8 cellular contexts compared by ENCODE assay signal in genomic region chr10:102064868-102065560, GRCh38. TPM values are rescaled to one million over a fixed set of nuclear protein-coding genes. Genes with fewer than 3 reads are reported as not detected.
DNase-seq lines count a peak whose midpoint lies in the region; ATAC-seq and TF ChIP-seq lines count a peak whose summit lies in the region.

HPS6 (plus strand) TSS chr10:102065349; CDS start chr10:102065475, 126 bp downstream.

- peaks cover 7% of the 10 kb centered on the region; the same call in 1 of the 2 replicates for H3K79me2 ChIP-seq in OCI-LY7 (ENCODE audit: insufficient read depth, low read depth, low read length)

- intact Hi-C loops in OCI-LY7 (cut with micrococcal nuclease; ENCODE audit: unreplicated experiment) = loop anchor here (1.0 to 2.0 kb wide), 2 partner anchors 9 to 50 kb away; partner anchors contain the start of gene ARMH3

- peaks cover 17% of the 10 kb centered on the region for H3K4me1 ChIP-seq in OCI-LY7 (ENCODE audit: insufficient read depth, low read length, poor library complexity, severe bottlenecking)

- CTCF ChIA-PET in OCI-LY7 (lab: Charles Lee; ENCODE audit: unreplicated experiment) = no interaction called here

- H3K4me3 ChIP-seq in OCI-LY7 (ENCODE audit: low read depth, low read length, poor library complexity, severe bottlenecking) = peak within 1 kb of the TSS; percentile 100
- peak within 1 kb of the TSS; percentile 79 for H3K4me3 ChIP-seq in epithelial cell of esophagus (ENCODE audit: low read length)

- peaks cover 20% of the 10 kb centered on the region; the same call in 1 of the 2 replicates for H3K36me3 ChIP-seq in OCI-LY7 (ENCODE audit: insufficient read depth, low read length)

- no peaks in the 10 kb centered on the region; the same call in 1 of the 2 replicates for H4K20me1 ChIP-seq in OCI-LY7 (ENCODE audit: insufficient read depth, low read length)

- H2AFZ ChIP-seq in OCI-LY7 (ENCODE audit: low read length) = peak within 1 kb of the TSS; percentile 91

- DNase-seq in COR-L47 (lab: John Stamatoyannopoulos, UW) = peak; percentile 58
- DNase-seq in HT-29 (ENCODE audit: low spot score) = peak; percentile 95
- peak; percentile 92 for DNase-seq in OCI-LY7 (ENCODE audit: low spot score)
- peak; percentile 79 for DNase-seq in activated T-cell treated with anti-CD3 and anti-CD28 coated beads for 1 hour (ENCODE audit: low read depth)
- DNase-seq in epithelial cell of esophagus (ENCODE audit: low read depth) = peak; percentile 97
- peak; percentile 89 for DNase-seq in mucosa of gallbladder (ENCODE audit: low spot score)
- DNase-seq in stimulated activated CD8-positive, alpha-beta memory T cell treated with anti-CD3 and anti-CD28 coated beads, Interleukin-4, amount 100 ng/mL, for 48 hours = peak; percentile 92

- ATAC-seq in GM19468 (IDR thresholded peaks at IDR 0.05; ENCODE audit: extremely low read depth, unreplicated experiment) = peak; percentile 82

- TF ChIP-seq CTCF in OCI-LY7 (conservative IDR thresholded peaks at IDR 0.05; ENCODE audit: low read length) (peak; percentile 65), epithelial cell of esophagus (IDR thresholded peaks at IDR 0.05; ENCODE audit: insufficient read depth, low read depth, low read length, missing control alignments) (no peak)

- peak within 1 kb of the TSS; percentile 36 for H3K27ac ChIP-seq in OCI-LY7 (ENCODE audit: low read depth, low read length, poor library complexity, severe bottlenecking)

- H3K4me2 ChIP-seq in OCI-LY7 (ENCODE audit: low read length) = peak within 1 kb of the TSS; percentile 85

- H3K9me2 ChIP-seq in OCI-LY7 (ENCODE audit: insufficient read depth, low read length) = no peaks in the 10 kb centered on the region

- POLR2A ChIA-PET in OCI-LY7 (lab: Charles Lee) = interaction anchor here (0.6 kb wide), 1 partner anchor 10 kb away, joined by 4 read pairs; no protein-coding TSS in a partner anchor

- no TSS peak for BruUV-seq in OCI-LY7 (replicated peaks; lab: Mats Ljungman, UMichigan)

- H3K9me3 ChIP-seq in OCI-LY7 (ENCODE audit: low read length) = no peaks in the 10 kb centered on the region

RNA-seq across cellular contexts. Expression of gene HPS6, which starts in this region (rescaled TPM):
- total RNA-seq in HT-29 (2014; rRNA removed; shearing (Covaris generic)) = 42.1 and 47.5 TPM in 2 replicates
- 23.8 and 28.2 TPM in 2 replicates for total RNA-seq in OCI-LY7 (2014; rRNA removed; shearing (Covaris generic))
- total RNA-seq in OCI-LY7 (2022) (19.2 and 21.7 TPM in 2 replicates), mucosa of gallbladder (22.8 TPM)

Comparison
In these comparisons a context has a peak if more than half of its experiments do, and no peak if none do; other contexts are left out.
1. Peak in every context shown above with its lines: DNase-seq, ATAC-seq, H3K4me3 ChIP-seq and H3K27ac ChIP-seq.